Comparison of ENCODE assay signal across 1 cellular context in genomic region chr9:5186416-5187169, GRCh38.
TF ChIP-seq lines count a peak whose summit lies in the region.

No MANE protein-coding gene starts in this region.

TF ChIP-seq in endothelial cell of umbilical vein, 7 proteins besides CTCF, POLR2A, EP300 and RAD21:
- no peak for TF ChIP-seq MAX (IDR thresholded peaks at IDR 0.05; ENCODE audit: insufficient read depth, insufficient read length)
- TF ChIP-seq GATA2 (IDR thresholded peaks at IDR 0.05; ENCODE audit: insufficient read depth, insufficient read length, low read depth, low read length), result peak; percentile 88
- no peak for TF ChIP-seq POLR2AphosphoS5 (IDR thresholded peaks at IDR 0.05; ENCODE audit: insufficient read depth, low read depth, low read length)
- peak; percentile 8 for TF ChIP-seq JUN (IDR thresholded peaks at IDR 0.05; ENCODE audit: borderline replicate concordance, insufficient read depth, insufficient read length, low read depth)
TF ChIP-seq in endothelial cell of umbilical vein: peak in this region for 2.
